In genomic region chr10:119602241-119603095, GRCh38 we compare ENCODE assay signal across 8 cellular contexts. TPM values are rescaled to one million over a fixed set of nuclear protein-coding genes. Genes with fewer than 3 reads are reported as not detected.
A peak's percentile ranks its signal among the peaks of the same experiment; 100 is the strongest.
DNase-seq lines count a peak whose midpoint lies in the region; ATAC-seq and TF ChIP-seq lines count a peak whose summit lies in the region.

No MANE protein-coding gene starts in this region.

- H3K9ac ChIP-seq in Loucy (ENCODE audit: low read depth, low read length, poor library complexity, severe bottlenecking): no peak overlapping the region

- DNase-seq in DMS 273 (lab: John Stamatoyannopoulos, UW; ENCODE audit: unreplicated experiment): peak; percentile 43
- DNase-seq in DMS 273 treated with DMSO at 0.1 percent for 48 hours (lab: John Stamatoyannopoulos, UW): no peak
- peak; percentile 37 for DNase-seq in activated T-helper 2 cell treated with anti-CD3 and anti-CD28 coated beads, Interferon-gamma antibody, Interleukin-2, Interleukin-4, amounts not matched to agents 10 μg/mL and 5 μg/mL and 100 μg/mL, durations not matched to agents 14 hours and 24 hours and 36 hours (ENCODE audit: low spot score)
- DNase-seq in left lung: peak in 1 of 2 donors; percentile 40
- DNase-seq in DMS153 treated with DMSO at 0.1 percent for 48 hours (lab: John Stamatoyannopoulos, UW; ENCODE audit: unreplicated experiment): no peak
- no peak for DNase-seq in anterior cingulate cortex (lab: John Stamatoyannopoulos, UW)

- H3K9me3 ChIP-seq in Loucy (ENCODE audit: insufficient read depth, low read depth, low read length): no peaks in the 10 kb centered on the region
- H3K9me3 ChIP-seq in left lung: no peaks in the 10 kb centered on the region

- H3K36me3 ChIP-seq in Loucy (ENCODE audit: insufficient read depth, low read length) (no peaks in the 10 kb centered on the region), left lung (no peaks in the 10 kb centered on the region)

- ATAC-seq in left lung: peak; percentile 83
- ATAC-seq in HG03196 (IDR thresholded peaks at IDR 0.05; ENCODE audit: unreplicated experiment): no peak

- no peaks in the 10 kb centered on the region for H3K27me3 ChIP-seq in Loucy (ENCODE audit: insufficient read depth, low read length, poor library complexity, severe bottlenecking)
- H3K27me3 ChIP-seq in left lung: no peaks in the 10 kb centered on the region

- H3K4me1 ChIP-seq in Loucy (ENCODE audit: insufficient read depth, low read length, poor library complexity, severe bottlenecking) (peaks cover 5% of the 10 kb centered on the region), left lung (peaks cover 3 to 4% of the 10 kb centered on the region in 2 donors)

- TF ChIP-seq CTCF in Loucy (conservative IDR thresholded peaks at IDR 0.05; ENCODE audit: low read length): peak; percentile 88
- peak in 1 of 2 donors; percentile 47 for TF ChIP-seq CTCF in left lung (IDR thresholded peaks at IDR 0.05)

- H3K27ac Mint-ChIP-seq in activated T-helper 2 cell treated with anti-CD3 and anti-CD28 coated beads, Interferon-gamma antibody, Interleukin-2, Interleukin-4, amounts not matched to agents 10 μg/mL and 5 μg/mL and 100 μg/mL, durations not matched to agents 14 hours and 24 hours and 36 hours: no peak overlapping the region

- peaks cover 2% of the 10 kb centered on the region for H3K27me3 Mint-ChIP-seq in activated T-helper 2 cell treated with anti-CD3 and anti-CD28 coated beads, Interferon-gamma antibody, Interleukin-2, Interleukin-4, amounts not matched to agents 10 μg/mL and 5 μg/mL and 100 μg/mL, durations not matched to agents 14 hours and 24 hours and 36 hours (ENCODE audit: low read depth)

- no peak overlapping the region for H3K4me2 ChIP-seq in Loucy (ENCODE audit: low read depth, low read length, poor library complexity, severe bottlenecking)

- peaks cover 5% of the 10 kb centered on the region for H3K4me1 Mint-ChIP-seq in activated T-helper 2 cell treated with anti-CD3 and anti-CD28 coated beads, Interferon-gamma antibody, Interleukin-2, Interleukin-4, amounts not matched to agents 10 μg/mL and 5 μg/mL and 100 μg/mL, durations not matched to agents 14 hours and 24 hours and 36 hours (ENCODE audit: low read depth)

- H2AFZ ChIP-seq in Loucy (ENCODE audit: low read length): no peak overlapping the region

- H3K79me2 ChIP-seq in Loucy (ENCODE audit: insufficient read depth, low read length): no peaks in the 10 kb centered on the region

- H3K9me2 ChIP-seq in Loucy (replicated peaks; ENCODE audit: low read depth, low read length): no peaks in the 10 kb centered on the region

- H3K4me3 ChIP-seq in Loucy (ENCODE audit: low read length, poor library complexity, severe bottlenecking): no peak overlapping the region
- no peak overlapping the region for H3K4me3 ChIP-seq in left lung

- no peaks in the 10 kb centered on the region for H4K20me1 ChIP-seq in Loucy (ENCODE audit: insufficient read depth, low read length, poor library complexity, severe bottlenecking)

- H3K4me3 Mint-ChIP-seq in activated T-helper 2 cell treated with anti-CD3 and anti-CD28 coated beads, Interferon-gamma antibody, Interleukin-2, Interleukin-4, amounts not matched to agents 10 μg/mL and 5 μg/mL and 100 μg/mL, durations not matched to agents 14 hours and 24 hours and 36 hours (ENCODE audit: low read depth): no peak overlapping the region

- peaks cover 12% of the 10 kb centered on the region for H3K36me3 Mint-ChIP-seq in activated T-helper 2 cell treated with anti-CD3 and anti-CD28 coated beads, Interferon-gamma antibody, Interleukin-2, Interleukin-4, amounts not matched to agents 10 μg/mL and 5 μg/mL and 100 μg/mL, durations not matched to agents 14 hours and 24 hours and 36 hours (ENCODE audit: low read depth)

- intact Hi-C loops in activated T-helper 2 cell treated with anti-CD3 and anti-CD28 coated beads, Interferon-gamma antibody, Interleukin-2, Interleukin-4, amounts not matched to agents 10 μg/mL and 5 μg/mL and 100 μg/mL, durations not matched to agents 14 hours and 24 hours and 36 hours (cut with micrococcal nuclease): no loop called here
- intact Hi-C loops in left lung (cut with DNase I): no loop called here

- no peak overlapping the region for H3K27ac ChIP-seq in left lung

- no peaks in the 10 kb centered on the region for H3F3A ChIP-seq in Loucy (ENCODE audit: low read depth)

- H3K9me3 Mint-ChIP-seq in activated T-helper 2 cell treated with anti-CD3 and anti-CD28 coated beads, Interferon-gamma antibody, Interleukin-2, Interleukin-4, amounts not matched to agents 10 μg/mL and 5 μg/mL and 100 μg/mL, durations not matched to agents 14 hours and 24 hours and 36 hours: no peaks in the 10 kb centered on the region

RNA-seq across cellular contexts. Expression of gene TIAL1, which starts 5.7 kb away (rescaled TPM):
- 183 and 184 TPM in 2 replicates for total RNA-seq in activated T-helper 2 cell treated with anti-CD3 and anti-CD28 coated beads, Interferon-gamma antibody, Interleukin-2, Interleukin-4, amounts not matched to agents 10 μg/mL and 5 μg/mL and 100 μg/mL, durations not matched to agents 14 hours and 24 hours and 36 hours
- 100 to 1,000 TPM; 101 to 108 TPM for total RNA-seq in left lung

RNA-seq across cellular contexts. Expression of gene BAG3, which starts 48.7 kb away (rescaled TPM):
- total RNA-seq in activated T-helper 2 cell treated with anti-CD3 and anti-CD28 coated beads, Interferon-gamma antibody, Interleukin-2, Interleukin-4, amounts not matched to agents 10 μg/mL and 5 μg/mL and 100 μg/mL, durations not matched to agents 14 hours and 24 hours and 36 hours: 31.8 and 33.3 TPM in 2 replicates
- 10 to 100 TPM; 43.1 to 49.9 TPM for total RNA-seq in left lung

RNA-seq across cellular contexts. Expression of gene RGS10, which starts 59.9 kb away (rescaled TPM):
- 101 and 112 TPM in 2 replicates for total RNA-seq in activated T-helper 2 cell treated with anti-CD3 and anti-CD28 coated beads, Interferon-gamma antibody, Interleukin-2, Interleukin-4, amounts not matched to agents 10 μg/mL and 5 μg/mL and 100 μg/mL, durations not matched to agents 14 hours and 24 hours and 36 hours
- 10 to 100 TPM; 23.3 to 26.7 TPM for total RNA-seq in left lung

Comparison
In these comparisons a context has a peak if more than half of its experiments do, and no peak if none do; other contexts are left out.
1. DNase-seq: peak in DMS 273 (single experiment) and activated T-helper 2 cell treated with anti-CD3 and anti-CD28 coated beads, Interferon-gamma antibody, Interleukin-2, Interleukin-4, amounts not matched to agents 10 μg/mL and 5 μg/mL and 100 μg/mL, durations not matched to agents 14 hours and 24 hours and 36 hours (single experiment); none in DMS 273 treated with DMSO at 0.1 percent for 48 hours (single experiment), DMS153 treated with DMSO at 0.1 percent for 48 hours (single experiment) and anterior cingulate cortex (0 of 58).